Comparison of ENCODE assay signal across 12 cellular contexts in genomic region chr6:4355241-4355640, GRCh38.
DNase-seq lines count a peak whose midpoint lies in the region; ATAC-seq and TF ChIP-seq lines count a peak whose summit lies in the region.
"Had no signal": no experiment of that assay in that cellular context is flagged by ENCODE, and none has a peak within 500 bp of the region (broad histone marks: within the 10 kb centered on the region; RNA-seq: fewer than 3 reads in every experiment).

No MANE protein-coding gene starts in this region.

- peak overlapping the region; percentile 66 for H3K18ac ChIP-seq in IMR-90 (ENCODE audit: low read depth, low read length)

- H2BK15ac ChIP-seq in IMR-90 (ENCODE audit: low read depth, low read length): peak overlapping the region; percentile 48; the same call in 2 of the 3 replicates

- CTCF ChIA-PET in AG04450 (lab: Charles Lee): interaction anchor here (0.5 to 0.6 kb wide), 2 partner anchors 28 to 75 kb away, joined by 3 to 4 read pairs; no protein-coding TSS in a partner anchor
- CTCF ChIA-PET in IMR-90 (lab: Yijun Ruan, JAX): no interaction called here
- CTCF ChIA-PET in Caco-2 (lab: Charles Lee): no interaction called here

- H3K56ac ChIP-seq in IMR-90 (ENCODE audit: extremely low read depth, insufficient read depth, low read length): 0 out of 2 replicates have a peak overlapping the region, but pooled peaks have one; percentile 5

- BruUV-seq in IMR-90 (replicated peaks; lab: Mats Ljungman, UMichigan) (no TSS peak), Caco-2 (replicated peaks; lab: Mats Ljungman, UMichigan) (no TSS peak)

- no peak overlapping the region for H3K9ac ChIP-seq in IMR-90 (ENCODE audit: low read depth, low read length)

- no peaks in the 10 kb centered on the region for H3K9me3 Mint-ChIP-seq in chondrocyte (ENCODE audit: low read depth)
- peaks cover 9% of the 10 kb centered on the region for H3K9me3 Mint-ChIP-seq in Caco-2 (ENCODE audit: unreplicated experiment)
- H3K9me3 Mint-ChIP-seq in stimulated activated memory B cell treated with anti-CD40 and anti-IgM and Interleukin-4, amounts not matched to agents 10 μg/mL and 1 μg/mL and 100 μg/mL, for 72 hours: peaks cover 7% of the 10 kb centered on the region
- H3K9me3 Mint-ChIP-seq: activated CD4-positive, alpha-beta memory T cell treated with anti-CD3 and anti-CD28 coated beads for 36 hours had no signal

- TF ChIP-seq RAD21 in IMR-90 (IDR thresholded peaks at IDR 0.05; ENCODE audit: low read length): no peak; the same call in 1 of the 2 replicates

- intact Hi-C loops in IMR-90 (cut with micrococcal nuclease) (loop anchor here (5.0 to 10.0 kb wide), 3 partner anchors 220 to 587 kb away; partner anchors contain the start of gene ECI2), Caco-2 (cut with micrococcal nuclease; ENCODE audit: unreplicated experiment) (no loop called here)

- dilution Hi-C loops in IMR-90 (cut with HindIII; ENCODE audit: low sequenced_read_pairs, unreplicated experiment): no loop called here

- peak; percentile 25; the same call in 1 of the 2 replicates for TF ChIP-seq POLR2A in IMR-90 (IDR thresholded peaks at IDR 0.05; ENCODE audit: low read depth, low read length)

- peak overlapping the region; percentile 9; the same call in 1 of the 2 replicates for H3K23ac ChIP-seq in IMR-90 (ENCODE audit: low read depth, low read length)

- H3K36me3 ChIP-seq in IMR-90 (ENCODE audit: control insufficient read depth, insufficient read depth, low read length): no peaks in the 10 kb centered on the region
- H3K36me3 ChIP-seq in lung (ENCODE audit: control insufficient read depth in 2 of 2, insufficient read depth in 2 of 2, low read length in 2 of 2): no peaks in the 10 kb centered on the region
- H3K36me3 ChIP-seq in Caco-2 (ENCODE audit: control insufficient read depth, insufficient read depth, low read length): no peaks in the 10 kb centered on the region

- H3K27ac Mint-ChIP-seq in chondrocyte (ENCODE audit: unreplicated experiment) (peak overlapping the region; percentile 72), Caco-2 (ENCODE audit: unreplicated experiment) (no peak overlapping the region)
- no peak overlapping the region for H3K27ac Mint-ChIP-seq in stimulated activated memory B cell treated with anti-CD40 and anti-IgM and Interleukin-4, amounts not matched to agents 10 μg/mL and 1 μg/mL and 100 μg/mL, for 72 hours
- H3K27ac Mint-ChIP-seq: activated CD4-positive, alpha-beta memory T cell treated with anti-CD3 and anti-CD28 coated beads for 36 hours; CD4-positive, CD25-positive, alpha-beta regulatory T cell had no signal

- H3K4me3 ChIP-seq in AG04450 (ENCODE audit: low read depth, low read length) (no peak overlapping the region), IMR-90 (ENCODE audit: insufficient read depth, low read depth, low read length) (no peak overlapping the region), lung (no peak overlapping the region), Caco-2 (ENCODE audit: low read depth, low read length) (no peak overlapping the region)
- H3K4me3 ChIP-seq: dorsolateral prefrontal cortex had no signal

- H2AK5ac ChIP-seq in IMR-90 (ENCODE audit: low read depth, low read length): peak overlapping the region; percentile 59

- H3K4me3 Mint-ChIP-seq in chondrocyte (ENCODE audit: unreplicated experiment) (no peak overlapping the region), Caco-2 (ENCODE audit: unreplicated experiment) (no peak overlapping the region)
- H3K4me3 Mint-ChIP-seq in stimulated activated memory B cell treated with anti-CD40 and anti-IgM and Interleukin-4, amounts not matched to agents 10 μg/mL and 1 μg/mL and 100 μg/mL, for 72 hours: no peak overlapping the region
- H3K4me3 Mint-ChIP-seq: activated CD4-positive, alpha-beta memory T cell treated with anti-CD3 and anti-CD28 coated beads for 36 hours; CD4-positive, CD25-positive, alpha-beta regulatory T cell had no signal

- peak overlapping the region; percentile 62 for H3K27ac ChIP-seq in AG04450 (ENCODE audit: low read depth, low read length)
- peak overlapping the region; percentile 47 for H3K27ac ChIP-seq in IMR-90 (ENCODE audit: insufficient read depth, low read length)
- H3K27ac ChIP-seq in lung (ENCODE audit: low read depth in 1 of 2, low read length in 1 of 2): no peak overlapping the region

- H3K4ac ChIP-seq in IMR-90 (ENCODE audit: low read depth, low read length): peak overlapping the region; percentile 62

- H4K20me1 ChIP-seq in IMR-90 (ENCODE audit: insufficient read depth, low read length): no peaks in the 10 kb centered on the region

- H3K27me3 ChIP-seq in AG04450 (ENCODE audit: control insufficient read depth, insufficient read depth, low read length) (no peaks in the 10 kb centered on the region), IMR-90 (ENCODE audit: control insufficient read depth, insufficient read depth, low read length) (no peaks in the 10 kb centered on the region), lung (ENCODE audit: control insufficient read depth, insufficient read depth) (no peaks in the 10 kb centered on the region), Caco-2 (replicated peaks; ENCODE audit: control insufficient read depth, insufficient read depth, low read length) (no peaks in the 10 kb centered on the region)
- H3K27me3 ChIP-seq: dorsolateral prefrontal cortex had no signal

- H3K4me2 ChIP-seq in IMR-90 (ENCODE audit: low read depth, low read length): peak overlapping the region; percentile 6; the same call in 1 of the 2 replicates

- H2BK120ac ChIP-seq in IMR-90 (ENCODE audit: low read depth, low read length): peak overlapping the region; percentile 86

- peak overlapping the region; percentile 27 for H2AFZ ChIP-seq in IMR-90 (replicated peaks; ENCODE audit: low read length, poor library complexity)

- H4K8ac ChIP-seq in IMR-90 (ENCODE audit: low read depth in 2 of 2, low read length in 2 of 2): peak overlapping the region; percentile 24 to 64; a peak in 3 of 4 replicates

- peak overlapping the region; percentile 67 for H4K5ac ChIP-seq in IMR-90 (ENCODE audit: low read depth, low read length)

- H3K36me3 Mint-ChIP-seq in chondrocyte (ENCODE audit: low read depth) (no peaks in the 10 kb centered on the region), Caco-2 (ENCODE audit: insufficient read depth, unreplicated experiment) (no peaks in the 10 kb centered on the region)
- peaks cover 5% of the 10 kb centered on the region for H3K36me3 Mint-ChIP-seq in stimulated activated memory B cell treated with anti-CD40 and anti-IgM and Interleukin-4, amounts not matched to agents 10 μg/mL and 1 μg/mL and 100 μg/mL, for 72 hours
- H3K36me3 Mint-ChIP-seq: activated CD4-positive, alpha-beta memory T cell treated with anti-CD3 and anti-CD28 coated beads for 36 hours; CD4-positive, CD25-positive, alpha-beta regulatory T cell had no signal

- 0% methylated on average over 4 of the region's 5 CpGs; no CpG with 5 or more reads in 1 of the 2 experiments for WGBS in IMR-90 (ENCODE audit: extremely low coverage in 2 of 2, insufficient read length in 1 of 2), 2 experiments
- WGBS in lung, 2 donors: 64 to 79% methylated on average over 5 of the region's 5 CpGs

- H3K27me3 Mint-ChIP-seq in chondrocyte (ENCODE audit: low read depth): no peaks in the 10 kb centered on the region
- H3K27me3 Mint-ChIP-seq in Caco-2 (ENCODE audit: insufficient read depth, unreplicated experiment): no peaks in the 10 kb centered on the region
- H3K27me3 Mint-ChIP-seq in stimulated activated memory B cell treated with anti-CD40 and anti-IgM and Interleukin-4, amounts not matched to agents 10 μg/mL and 1 μg/mL and 100 μg/mL, for 72 hours: peaks cover 46% of the 10 kb centered on the region

- DNase-seq in AG04450 (ENCODE audit: low read depth, low spot score): no peak
- DNase-seq in IMR-90: peak; percentile 95
- no peak for DNase-seq in chondrocyte (ENCODE audit: low spot score)
- no peak for DNase-seq in lung (ENCODE audit: low spot score)
- no peak for DNase-seq in Caco-2
- no peak for DNase-seq in NOMO-1 treated with dmso at 0.1 percent for 144 hours (lab: John Stamatoyannopoulos, UW; ENCODE audit: unreplicated experiment)
- DNase-seq: activated CD4-positive, alpha-beta memory T cell treated with anti-CD3 and anti-CD28 coated beads for 36 hours; activated naive CD4-positive, alpha-beta T cell; CD4-positive, CD25-positive, alpha-beta regulatory T cell; dorsolateral prefrontal cortex had no signal

- peak overlapping the region; percentile 24; the same call in 1 of the 2 replicates for H3K14ac ChIP-seq in IMR-90 (replicated peaks; ENCODE audit: low read depth, low read length)

- no peak for TF ChIP-seq CTCF in AG04450 (IDR thresholded peaks at IDR 0.05; ENCODE audit: low read depth, low read length)
- no peak for TF ChIP-seq CTCF in IMR-90 (conservative IDR thresholded peaks at IDR 0.05; ENCODE audit: low read depth, low read length)
- TF ChIP-seq CTCF in chondrocyte (IDR thresholded peaks at IDR 0.05): no peak
- TF ChIP-seq CTCF in lung (IDR thresholded peaks at IDR 0.05; ENCODE audit: control extremely low read depth, extremely low read depth): no peak
- no peak for TF ChIP-seq CTCF in Caco-2 (IDR thresholded peaks at IDR 0.05; ENCODE audit: insufficient read depth in 1 of 2, low read depth in 1 of 2, low read length in 1 of 2, severe bottlenecking in 1 of 2, unreplicated experiment in 1 of 2)

- H4K91ac ChIP-seq in IMR-90 (ENCODE audit: insufficient read depth, low read depth, low read length): peak overlapping the region; percentile 75

- H3K4me1 ChIP-seq in IMR-90 (ENCODE audit: control insufficient read depth, insufficient read depth, low read length): peaks cover 28% of the 10 kb centered on the region
- peaks cover 16 to 17% of the 10 kb centered on the region in 2 donors for H3K4me1 ChIP-seq in lung (ENCODE audit: control insufficient read depth in 2 of 2, insufficient read depth in 2 of 2, low read length in 2 of 2)
- peaks cover 6% of the 10 kb centered on the region; the same call in 1 of the 2 replicates for H3K4me1 ChIP-seq in Caco-2

- peak overlapping the region; percentile 81 for H2BK5ac ChIP-seq in IMR-90 (ENCODE audit: low read depth, low read length, poor library complexity, severe bottlenecking)

- in situ Hi-C loops in IMR-90 (cut with MboI; ENCODE audit: low sequenced_read_pairs): no loop called here

- H2BK20ac ChIP-seq in IMR-90 (ENCODE audit: low read depth, low read length): peak overlapping the region; percentile 87

- POLR2A ChIA-PET in AG04450 (lab: Yijun Ruan, JAX): no interaction called here
- POLR2A ChIA-PET in IMR-90 (lab: Charles Lee; ENCODE audit: unreplicated experiment): no interaction called here
- POLR2A ChIA-PET in Caco-2 (lab: Charles Lee): no interaction called here

- H3K9me3 ChIP-seq in AG04450 (ENCODE audit: control insufficient read depth, insufficient read depth, low read length) (no peaks in the 10 kb centered on the region; the same call in 1 of the 2 replicates), IMR-90 (ENCODE audit: control insufficient read depth, insufficient read depth, low read length) (no peaks in the 10 kb centered on the region), lung (ENCODE audit: control insufficient read depth in 2 of 2, insufficient read depth in 1 of 2, low read length in 1 of 2) (no peaks in the 10 kb centered on the region), Caco-2 (no peaks in the 10 kb centered on the region)

- H2AK9ac ChIP-seq in IMR-90 (replicated peaks; ENCODE audit: low read depth, low read length, poor library complexity): peak overlapping the region; percentile 43

- no peaks in the 10 kb centered on the region for H3K79me1 ChIP-seq in IMR-90 (ENCODE audit: low read depth in 1 of 2, low read length in 2 of 2)

- peak; percentile 8 for ATAC-seq in IMR-90 (ENCODE audit: low read depth)
- peak; percentile 8 for ATAC-seq in lung (ENCODE audit: insufficient read depth, low FRiP score)
- no peak for ATAC-seq in stimulated activated memory B cell treated with anti-CD40 and anti-IgM and Interleukin-4, amounts not matched to agents 10 μg/mL and 1 μg/mL and 100 μg/mL, for 72 hours
- no peak for ATAC-seq in HG03159 (IDR thresholded peaks at IDR 0.05; ENCODE audit: unreplicated experiment)

- H3K9me1 ChIP-seq in IMR-90 (ENCODE audit: insufficient read depth, low read length): peaks cover 40% of the 10 kb centered on the region

- peaks cover 68% of the 10 kb centered on the region for H3K4me1 Mint-ChIP-seq in chondrocyte (ENCODE audit: low read depth)
- peaks cover 11% of the 10 kb centered on the region for H3K4me1 Mint-ChIP-seq in Caco-2 (ENCODE audit: low read depth, unreplicated experiment)
- peaks cover 3% of the 10 kb centered on the region for H3K4me1 Mint-ChIP-seq in stimulated activated memory B cell treated with anti-CD40 and anti-IgM and Interleukin-4, amounts not matched to agents 10 μg/mL and 1 μg/mL and 100 μg/mL, for 72 hours

Comparison
In these comparisons a context has a peak if more than half of its experiments do, and no peak if none do; other contexts are left out.
1. H3K27ac ChIP-seq: peak in AG04450 (single experiment) and IMR-90 (single experiment); none in lung (0 of 2).
2. ATAC-seq: peak in IMR-90 (single experiment) and lung (single experiment); none in stimulated activated memory B cell treated with anti-CD40 and anti-IgM and Interleukin-4, amounts not matched to agents 10 μg/mL and 1 μg/mL and 100 μg/mL, for 72 hours (single experiment) and HG03159 (single experiment).